ENCODE assay signal across 22 cellular contexts in genomic region chr4:1666391-1666790, GRCh38. TPM values are rescaled to one million over a fixed set of nuclear protein-coding genes. Genes with fewer than 3 reads are reported as not detected.
DNase-seq lines count a peak whose midpoint lies in the region; ATAC-seq, FAIRE-seq and TF ChIP-seq lines count a peak whose summit lies in the region.
"Had no signal": no experiment of that assay in that cellular context is flagged by ENCODE, and none has a peak within 500 bp of the region (broad histone marks: within the 10 kb centered on the region; RNA-seq: fewer than 3 reads in every experiment).

No MANE protein-coding gene starts in this region.

- no peaks in the 10 kb centered on the region for H4K20me1 ChIP-seq in K562 (replicated peaks; ENCODE audit: control insufficient read depth, insufficient read depth, low read length)

- H3K9me1 ChIP-seq in K562 (ENCODE audit: control insufficient read depth, insufficient read depth, low read length): no peaks in the 10 kb centered on the region

- WGBS in K562 (ENCODE audit: insufficient coverage, low coverage, missing lambda C conversion rate): 28% methylated on average over 12 of the region's 12 CpGs
- WGBS in heart right ventricle, 2 donors: 43 to 46% methylated on average over 12 of the region's 12 CpGs

- H3K27ac ChIP-seq in K562 (ENCODE audit: extremely low read depth, low read depth, low read length) (no peak overlapping the region), heart right ventricle (peak overlapping the region in 4 of 10 donors; percentile 22 to 77 (median 65))
- H3K27ac ChIP-seq: A549 had no signal

- POLR2A ChIA-PET in K562 (lab: Yijun Ruan, JAX): interaction anchor here (0.5 to 1.1 kb wide), 3 partner anchors 25 to 516 kb away, joined by 3 read pairs; no protein-coding TSS in a partner anchor

- DNase-seq in HUDEP-2 (lab: John Stamatoyannopoulos, UW; ENCODE audit: unreplicated experiment in 76 of 76) (peak in 49 of 76 experiments; percentile 1 to 70 (median 24)), K562 (ENCODE audit: extremely low read depth in 1 of 4, low spot score in 3 of 4) (no peak), heart right ventricle (peak; percentile 65 to 74), myocyte (ENCODE audit: low read depth) (peak; percentile 63), GOT3 (lab: John Stamatoyannopoulos, UW) (no peak), hepatic stellate cell (ENCODE audit: low spot score) (no peak), NCI-H345 treated with DMSO at 0.1 percent for 48 hours (lab: John Stamatoyannopoulos, UW; ENCODE audit: unreplicated experiment) (no peak), NCI-H510A treated with DMSO at 0.1 percent for 48 hours (lab: John Stamatoyannopoulos, UW) (no peak)
- DNase-seq: BE2C, EL, H9, HFFc6, KG1, NCI-H1092 treated with DMSO at 0.1 percent for 48 hours, NCI-H1436 treated with DMSO at 0.1 percent for 48 hours, NCI-H1930, NCI-H345, NCI-H526, SHP77 treated with DMSO at 0.1 percent for 48 hours, SK-N-SH had no signal

- H3K9ac ChIP-seq in K562 (ENCODE audit: insufficient read depth in 1 of 2, low read depth in 2 of 2, low read length in 2 of 2): no peak overlapping the region
- H3K9ac ChIP-seq: SK-N-SH had no signal

- no peaks in the 10 kb centered on the region for H3K9me3 ChIP-seq in K562 (replicated peaks; ENCODE audit: control insufficient read depth, insufficient read depth, low read depth, low read length)
- H3K9me3 ChIP-seq in heart right ventricle: no peaks in the 10 kb centered on the region
- H3K9me3 ChIP-seq: A549, BE2C, SK-N-SH had no signal

- no peak for TF ChIP-seq POLR2A in K562 (conservative IDR thresholded peaks at IDR 0.05)

- no TSS peak for BruUV-seq in K562 (replicated peaks; lab: Mats Ljungman, UMichigan)

- peaks cover 0 to 35% of the 10 kb centered on the region in 2 experiments; a peak in 2 of 5 replicates for H3K4me1 ChIP-seq in K562 (replicated peaks in 1 of 2; ENCODE audit: control insufficient read depth in 2 of 2, insufficient read depth in 2 of 2, low read length in 2 of 2)
- H3K4me1 ChIP-seq in heart right ventricle: peaks cover 0 to 7% (median 0%) of the 10 kb centered on the region in 9 donors
- H3K4me1 ChIP-seq: A549, BE2C had no signal

- H3K4me3 ChIP-seq in K562 (no peak overlapping the region), heart right ventricle (no peak overlapping the region)
- H3K4me3 ChIP-seq: A549 had no signal

- intact Hi-C loops in K562 (cut with micrococcal nuclease) (no loop called here), heart right ventricle (cut with DNase I) (no loop called here)

- H3K4me2 ChIP-seq in K562 (ENCODE audit: insufficient read depth, low read length): no peak overlapping the region
- H3K4me2 ChIP-seq: A549, SK-N-SH had no signal

- H3K27me3 ChIP-seq in K562 (ENCODE audit: control insufficient read depth in 2 of 2, insufficient read depth in 2 of 2, low read length in 2 of 2): no peaks in the 10 kb centered on the region
- no peaks in the 10 kb centered on the region for H3K27me3 ChIP-seq in heart right ventricle
- H3K27me3 ChIP-seq: BE2C had no signal

- FAIRE-seq in K562 (lab: Jason Lieb, UNC): no peak
- FAIRE-seq: A549, HepG2 had no signal

- in situ Hi-C loops in K562 (cut with MboI): no loop called here

- ATAC-seq in K562 (0 out of 3 replicates have a peak, but pooled peaks have one; percentile 18), heart right ventricle (peak in 7 of 8 donors; percentile 46 to 91 (median 81))
- ATAC-seq: A549, HepG2 had no signal

- no peak overlapping the region for H2AFZ ChIP-seq in K562 (ENCODE audit: low read depth, low read length)

- no peak for TF ChIP-seq EP300 in K562 (IDR thresholded peaks at IDR 0.05; ENCODE audit: low read length)

- no peak for TF ChIP-seq RAD21 in K562 (CRISPR knock-in tag; conservative IDR thresholded peaks at IDR 0.05 in 1 of 2, IDR thresholded peaks at IDR 0.05 in 1 of 2)

- no peaks in the 10 kb centered on the region for H3K36me3 ChIP-seq in K562 (ENCODE audit: control insufficient read depth, insufficient read depth, low read length)
- H3K36me3 ChIP-seq in heart right ventricle: no peaks in the 10 kb centered on the region
- H3K36me3 ChIP-seq: BE2C had no signal

- no peaks in the 10 kb centered on the region for H3K79me2 ChIP-seq in K562 (ENCODE audit: control insufficient read depth, insufficient read depth, low read length)

- TF ChIP-seq CTCF in K562 (IDR thresholded peaks at IDR 0.05 in 2 of 3, conservative IDR thresholded peaks at IDR 0.05 in 1 of 3; ENCODE audit: insufficient read depth in 2 of 3, low read depth in 1 of 3, low read length in 3 of 3) (no peak), heart right ventricle (IDR thresholded peaks at IDR 0.05) (no peak)

- CTCF ChIA-PET in K562 (lab: Yijun Ruan, JAX; ENCODE audit: low intra/inter-chr PET ratio): no interaction called here

RNA-seq across cellular contexts. Expression of gene FAM53A, which starts 17.7 kb away (rescaled TPM):
- 3.4 and 8.9 TPM in 2 replicates for total RNA-seq in K562 (2011; cell fraction: chromatin; rRNA removed; ENCODE audit: low replicate concordance)
- total RNA-seq in K562 (2011; cell fraction: nucleolus; rRNA removed): 2.8 and 3.7 TPM in 2 replicates
- 2.1 and 2.4 TPM in 2 replicates for total RNA-seq in K562 (2011; cell fraction: nucleoplasm; rRNA removed)
- total RNA-seq in K562 (2014; rRNA removed): 1.8 and 2.6 TPM in 2 replicates
- total RNA-seq in K562 (2014; rRNA removed; fragmentation: Illumina TruSeq; extraction: Trizol): 0.76 TPM in 1 of 2 replicates, not detected in the other
- total RNA-seq in K562 (2015; rRNA removed; fragmentation: Illumina TruSeq; extraction: Trizol): 1.1 TPM in 2 replicates
- 1.6 and 2.0 TPM in 2 replicates for total RNA-seq in K562 (2021)
- 0.53 and 1.3 TPM in 2 replicates for polyA plus RNA-seq in K562 (2011; rRNA removed)
- polyA plus RNA-seq in K562 (2011; cell fraction: cytosol; rRNA removed): 1.7 and 2.5 TPM in 2 replicates
- polyA plus RNA-seq in K562 (2011; cell fraction: nucleus; rRNA removed): 1.9 and 2.9 TPM in 2 replicates
- 1.4 and 2.1 TPM in 2 replicates for polyA plus RNA-seq in K562 (2012)
- 0.62 and 1.4 TPM in 2 replicates for polyA plus RNA-seq in K562 (2014; fragmentation: Illumina TruSeq; extraction: Trizol)
- not detected for polyA plus RNA-seq in K562 (2014; fragmentation: Nextera tagmentation; extraction: Ambion mirVana)
- 1.4 and 2.7 TPM in 2 replicates for polyA plus RNA-seq in K562 (2014; rRNA removed)
- polyA minus RNA-seq in K562 (2011; rRNA and poly(A)+ RNA removed): 0.45 and 1.1 TPM in 2 replicates
- 2.6 and 3.8 TPM in 2 replicates for polyA minus RNA-seq in K562 (2011; cell fraction: cytosol; rRNA and poly(A)+ RNA removed)
- 1.00 and 1.8 TPM in 2 replicates for polyA minus RNA-seq in K562 (2011; cell fraction: nucleus; rRNA and poly(A)+ RNA removed)
- 1 to 10 TPM in 3 of 10 donors, under 1 TPM in 7; 0.24 to 1.5 (median 0.70) TPM for total RNA-seq in heart right ventricle
- under 1 TPM; 0.73 to 0.97 TPM for polyA plus RNA-seq in heart right ventricle
- total RNA-seq in myocyte: 10.9 and 26.7 TPM in 2 replicates
- 3.8 TPM for polyA plus RNA-seq in myocyte (2012)

RNA-seq across cellular contexts. Expression of gene SLBP, which starts 45.7 kb away (rescaled TPM):
- total RNA-seq in K562 (2011; cell fraction: chromatin; rRNA removed; ENCODE audit: low replicate concordance): 30.7 and 52.5 TPM in 2 replicates
- 27.1 and 28.9 TPM in 2 replicates for total RNA-seq in K562 (2011; cell fraction: nucleolus; rRNA removed)
- total RNA-seq in K562 (2011; cell fraction: nucleoplasm; rRNA removed): 42.8 and 65.1 TPM in 2 replicates
- total RNA-seq in K562 (2014; rRNA removed): 185 and 221 TPM in 2 replicates
- total RNA-seq in K562 (2014; rRNA removed; fragmentation: Illumina TruSeq; extraction: Trizol): 161 and 175 TPM in 2 replicates
- total RNA-seq in K562 (2015; rRNA removed; fragmentation: Illumina TruSeq; extraction: Trizol): 148 and 164 TPM in 2 replicates
- 123 and 128 TPM in 2 replicates for total RNA-seq in K562 (2021)
- 121 and 191 TPM in 2 replicates for polyA plus RNA-seq in K562 (2011; rRNA removed)
- 86.2 and 92.0 TPM in 2 replicates for polyA plus RNA-seq in K562 (2011; cell fraction: cytosol; rRNA removed)
- polyA plus RNA-seq in K562 (2011; cell fraction: nucleus; rRNA removed): 39.9 and 51.3 TPM in 2 replicates
- polyA plus RNA-seq in K562 (2012): 91.7 and 104 TPM in 2 replicates
- polyA plus RNA-seq in K562 (2014; fragmentation: Illumina TruSeq; extraction: Trizol): 171 and 214 TPM in 2 replicates
- polyA plus RNA-seq in K562 (2014; fragmentation: Nextera tagmentation; extraction: Ambion mirVana): 10 to 100 TPM; 49.4 to 81.8 TPM
- polyA plus RNA-seq in K562 (2014; rRNA removed): 157 and 162 TPM in 2 replicates
- 103 and 121 TPM in 2 replicates for polyA minus RNA-seq in K562 (2011; rRNA and poly(A)+ RNA removed)
- polyA minus RNA-seq in K562 (2011; cell fraction: cytosol; rRNA and poly(A)+ RNA removed): 51.2 and 63.8 TPM in 2 replicates
- 14.9 and 23.8 TPM in 2 replicates for polyA minus RNA-seq in K562 (2011; cell fraction: nucleus; rRNA and poly(A)+ RNA removed)
- total RNA-seq in heart right ventricle: 10 to 100 TPM; 10.9 to 17.7 (median 12.8) TPM
- 10 to 100 TPM; 11.2 to 16.2 TPM for polyA plus RNA-seq in heart right ventricle
- 63.4 and 76.9 TPM in 2 replicates for total RNA-seq in myocyte
- polyA plus RNA-seq in myocyte (2012): 32.1 TPM

RNA-seq across cellular contexts. Expression of gene TMEM129, which starts 54.7 kb away (rescaled TPM):
- 25.4 and 79.9 TPM in 2 replicates for total RNA-seq in K562 (2011; cell fraction: chromatin; rRNA removed; ENCODE audit: low replicate concordance)
- total RNA-seq in K562 (2011; cell fraction: nucleolus; rRNA removed): 85.2 and 91.1 TPM in 2 replicates
- total RNA-seq in K562 (2011; cell fraction: nucleoplasm; rRNA removed): 51.7 and 55.1 TPM in 2 replicates
- total RNA-seq in K562 (2014; rRNA removed): 34.3 and 44.0 TPM in 2 replicates
- 5.8 and 7.8 TPM in 2 replicates for total RNA-seq in K562 (2014; rRNA removed; fragmentation: Illumina TruSeq; extraction: Trizol)
- 18.4 and 20.4 TPM in 2 replicates for total RNA-seq in K562 (2015; rRNA removed; fragmentation: Illumina TruSeq; extraction: Trizol)
- total RNA-seq in K562 (2021): 40.0 and 40.3 TPM in 2 replicates
- 17.9 and 28.9 TPM in 2 replicates for polyA plus RNA-seq in K562 (2011; rRNA removed)
- 37.3 and 93.7 TPM in 2 replicates for polyA plus RNA-seq in K562 (2011; cell fraction: cytosol; rRNA removed)
- polyA plus RNA-seq in K562 (2011; cell fraction: nucleus; rRNA removed): 100 and 135 TPM in 2 replicates
- polyA plus RNA-seq in K562 (2012): 23.2 and 37.4 TPM in 2 replicates
- 18.8 and 24.3 TPM in 2 replicates for polyA plus RNA-seq in K562 (2014; fragmentation: Illumina TruSeq; extraction: Trizol)
- under 1 TPM; 0.34 to 0.53 TPM for polyA plus RNA-seq in K562 (2014; fragmentation: Nextera tagmentation; extraction: Ambion mirVana)
- 42.9 and 47.2 TPM in 2 replicates for polyA plus RNA-seq in K562 (2014; rRNA removed)
- polyA minus RNA-seq in K562 (2011; rRNA and poly(A)+ RNA removed): 5.4 and 10.2 TPM in 2 replicates
- 23.7 and 31.6 TPM in 2 replicates for polyA minus RNA-seq in K562 (2011; cell fraction: cytosol; rRNA and poly(A)+ RNA removed)
- polyA minus RNA-seq in K562 (2011; cell fraction: nucleus; rRNA and poly(A)+ RNA removed): 19.1 and 20.1 TPM in 2 replicates
- total RNA-seq in heart right ventricle: 10 to 100 TPM; 28.1 to 45.6 (median 34.3) TPM
- 10 to 100 TPM; 28.6 to 33.0 TPM for polyA plus RNA-seq in heart right ventricle
- 91.1 and 121 TPM in 2 replicates for total RNA-seq in myocyte
- 55.1 TPM for polyA plus RNA-seq in myocyte (2012)

RNA-seq across cellular contexts. Expression of gene TACC3, which starts 54.9 kb away (rescaled TPM):
- 114 and 225 TPM in 2 replicates for total RNA-seq in K562 (2011; cell fraction: chromatin; rRNA removed; ENCODE audit: low replicate concordance)
- total RNA-seq in K562 (2011; cell fraction: nucleolus; rRNA removed): 114 and 126 TPM in 2 replicates
- 94.5 and 103 TPM in 2 replicates for total RNA-seq in K562 (2011; cell fraction: nucleoplasm; rRNA removed)
- total RNA-seq in K562 (2014; rRNA removed) (66.3 and 80.2 TPM in 2 replicates), K562 (2014; rRNA removed; fragmentation: Illumina TruSeq; extraction: Trizol) (47.1 and 49.7 TPM in 2 replicates), K562 (2015; rRNA removed; fragmentation: Illumina TruSeq; extraction: Trizol) (52.1 and 55.6 TPM in 2 replicates), K562 (2021) (112 and 122 TPM in 2 replicates), heart right ventricle (10 to 100 TPM in 2 of 10 donors, 1 to 10 TPM in 8; 2.3 to 15.6 (median 3.9) TPM), myocyte (1.2 and 3.9 TPM in 2 replicates)
- polyA plus RNA-seq in K562 (2011; rRNA removed) (50.3 and 50.8 TPM in 2 replicates), K562 (2014; fragmentation: Illumina TruSeq; extraction: Trizol) (95.2 and 122 TPM in 2 replicates), K562 (2014; fragmentation: Nextera tagmentation; extraction: Ambion mirVana) (1 to 10 TPM; 1.9 to 2.8 TPM), K562 (2014; rRNA removed) (90.1 and 102 TPM in 2 replicates), heart right ventricle (10 to 100 TPM in 1 of 2 donors, 1 to 10 TPM in 1; 6.0 to 16.2 TPM)
- polyA plus RNA-seq in K562 (2011; cell fraction: cytosol; rRNA removed): 45.2 and 61.0 TPM in 2 replicates
- 150 and 212 TPM in 2 replicates for polyA plus RNA-seq in K562 (2011; cell fraction: nucleus; rRNA removed)
- 93.9 and 100.0 TPM in 2 replicates for polyA plus RNA-seq in K562 (2012)
- polyA minus RNA-seq in K562 (2011; rRNA and poly(A)+ RNA removed): 16.5 and 18.3 TPM in 2 replicates
- polyA minus RNA-seq in K562 (2011; cell fraction: cytosol; rRNA and poly(A)+ RNA removed): 37.4 and 55.6 TPM in 2 replicates
- polyA minus RNA-seq in K562 (2011; cell fraction: nucleus; rRNA and poly(A)+ RNA removed): 40.5 and 49.1 TPM in 2 replicates
- 4.0 TPM for polyA plus RNA-seq in myocyte (2012)

Comparison
In these comparisons a context has a peak if more than half of its experiments do, and no peak if none do; other contexts are left out.
1. DNase-seq: peak in HUDEP-2 (49 of 76), heart right ventricle (2 of 2) and myocyte (single experiment); none in K562 (0 of 4), GOT3 (single experiment), hepatic stellate cell (single experiment), NCI-H345 treated with DMSO at 0.1 percent for 48 hours (single experiment) and NCI-H510A treated with DMSO at 0.1 percent for 48 hours (single experiment).